Comparison of ENCODE assay signal across 21 cellular contexts in genomic region chr6:106744781-106745180, GRCh38.
DNase-seq lines count a peak whose midpoint lies in the region; ATAC-seq and TF ChIP-seq lines count a peak whose summit lies in the region.
"Had no signal": no experiment of that assay in that cellular context is flagged by ENCODE, and none has a peak within 500 bp of the region (broad histone marks: within the 10 kb centered on the region; RNA-seq: fewer than 3 reads in every experiment).

No MANE protein-coding gene starts in this region.

- H3K27me3 ChIP-seq in Karpas-422 (ENCODE audit: low read length) (no peaks in the 10 kb centered on the region), RWPE2 (ENCODE audit: insufficient read depth, poor library complexity, severe bottlenecking) (no peaks in the 10 kb centered on the region), transverse colon (no peaks in the 10 kb centered on the region)
- H3K27me3 ChIP-seq: BLaER1 treated with 17β-estradiol and CSF1 and Interleukin-3, amounts not matched to agents 10 nM and 100 nM had no signal

- H3K4me3 Mint-ChIP-seq in mesothelial cell of epicardium: no peak overlapping the region
- H3K4me3 Mint-ChIP-seq: B cell; CD8-positive, alpha-beta T cell had no signal

- H3K4me3 ChIP-seq in Karpas-422 (ENCODE audit: low read length) (peak overlapping the region; percentile 53), RWPE2 (ENCODE audit: severe bottlenecking) (no peak overlapping the region), transverse colon (no peak overlapping the region)
- H3K4me3 ChIP-seq: BLaER1 treated with 17β-estradiol and CSF1 and Interleukin-3, amounts not matched to agents 10 nM and 100 nM; GM12878; GM23248; HAP-1 had no signal

- peaks cover 11% of the 10 kb centered on the region for H3K9me3 Mint-ChIP-seq in mesothelial cell of epicardium
- H3K9me3 Mint-ChIP-seq: CD8-positive, alpha-beta T cell had no signal

- H3K9me3 ChIP-seq in Karpas-422 (ENCODE audit: low read length) (no peaks in the 10 kb centered on the region), RWPE2 (ENCODE audit: severe bottlenecking) (no peaks in the 10 kb centered on the region), transverse colon (no peaks in the 10 kb centered on the region)

- TF ChIP-seq POLR2A in transverse colon (IDR thresholded peaks at IDR 0.05): no peak

- H4K20me1 ChIP-seq in Karpas-422 (ENCODE audit: insufficient read depth, low read depth, low read length): no peaks in the 10 kb centered on the region
- H4K20me1 ChIP-seq: BLaER1 treated with 17β-estradiol and CSF1 and Interleukin-3, amounts not matched to agents 10 nM and 100 nM had no signal

- H3K4me1 ChIP-seq in Karpas-422 (ENCODE audit: low read length) (peaks cover 83% of the 10 kb centered on the region), RWPE2 (ENCODE audit: insufficient read depth, poor library complexity, severe bottlenecking) (peaks cover 49% of the 10 kb centered on the region), transverse colon (peaks cover 0 to 76% (median 25%) of the 10 kb centered on the region in 4 donors)
- H3K4me1 ChIP-seq: HAP-1 had no signal

- TF ChIP-seq EP300 in transverse colon (IDR thresholded peaks at IDR 0.05; ENCODE audit: low read depth): no peak

- H3K36me3 ChIP-seq in Karpas-422 (ENCODE audit: insufficient read depth, low read length) (no peaks in the 10 kb centered on the region), RWPE2 (ENCODE audit: low read depth) (no peaks in the 10 kb centered on the region), transverse colon (no peaks in the 10 kb centered on the region)
- H3K36me3 ChIP-seq: BLaER1 treated with 17β-estradiol and CSF1 and Interleukin-3, amounts not matched to agents 10 nM and 100 nM; HAP-1 had no signal

- peak overlapping the region; percentile 78 for H3K4me2 ChIP-seq in Karpas-422 (ENCODE audit: low read depth, low read length, poor library complexity, severe bottlenecking)

- no peaks in the 10 kb centered on the region for H3K9me2 ChIP-seq in Karpas-422 (replicated peaks; ENCODE audit: insufficient read depth, low read length)

- WGBS in transverse colon (ENCODE audit: low coverage in 1 of 2), 2 donors: 78 to 100% methylated on average over 1 to 2 of the region's 2 CpGs

- H3K79me2 ChIP-seq in Karpas-422 (ENCODE audit: low read length): no peaks in the 10 kb centered on the region

- no peak overlapping the region for H2AFZ ChIP-seq in Karpas-422 (ENCODE audit: low read length)
- H2AFZ ChIP-seq: GM23248 had no signal

- peak overlapping the region; percentile 81 for H3K9ac ChIP-seq in Karpas-422 (ENCODE audit: low read length)
- H3K9ac ChIP-seq: BLaER1 treated with 17β-estradiol and CSF1 and Interleukin-3, amounts not matched to agents 10 nM and 100 nM; GM23248 had no signal

- peaks cover 58% of the 10 kb centered on the region for H3K4me1 Mint-ChIP-seq in mesothelial cell of epicardium

- no peak for ATAC-seq in RWPE2 (ENCODE audit: low read depth)
- no peak for ATAC-seq in HG03521 (IDR thresholded peaks at IDR 0.05; ENCODE audit: unreplicated experiment)
- no peak for ATAC-seq in HG02885 (IDR thresholded peaks at IDR 0.05; ENCODE audit: poor library complexity, unreplicated experiment)
- ATAC-seq: CD8-positive, alpha-beta T cell; GM12878; HepG2 had no signal

- peak; percentile 96 for DNase-seq in Karpas-422
- no peak for DNase-seq in RWPE2 (ENCODE audit: low spot score)
- DNase-seq in mesothelial cell of epicardium (ENCODE audit: low spot score in 2 of 2, unreplicated experiment in 2 of 2): no peak
- no peak for DNase-seq in transverse colon
- no peak for DNase-seq in dermis blood vessel endothelial cell
- no peak for DNase-seq in dedifferentiated amniotic fluid mesenchymal stem cell (ENCODE audit: extremely low spot score)
- DNase-seq: 8988T; CD8-positive, alpha-beta T cell; COR-L47; DMS 273 treated with DMSO at 0.1 percent for 48 hours; DND-41; EL; GM23248 had no signal

- intact Hi-C loops in transverse colon (cut with DNase I; ENCODE audit: low total_unique reads): no loop called here

- H3K27ac ChIP-seq in Karpas-422 (ENCODE audit: low read length) (peak overlapping the region; percentile 99), RWPE2 (ENCODE audit: poor library complexity, severe bottlenecking) (peak overlapping the region; percentile 97), transverse colon (peak overlapping the region; percentile 76 to 84 (median 80))
- H3K27ac ChIP-seq: BLaER1 treated with 17β-estradiol and CSF1 and Interleukin-3, amounts not matched to agents 10 nM and 100 nM; GM23248 had no signal

- in situ Hi-C loops in transverse colon (cut with MboI; ENCODE audit: low pct_ligation_motif_present in 1 of 4, low pct_unique_long_range_greater_than_20kb in 1 of 4, low sequenced_read_pairs in 3 of 4): no loop called here

- TF ChIP-seq CTCF in RWPE2 (IDR thresholded peaks at IDR 0.05; ENCODE audit: poor library complexity, severe bottlenecking) (no peak), mesothelial cell of epicardium (IDR thresholded peaks at IDR 0.05; ENCODE audit: unreplicated experiment) (no peak), transverse colon (IDR thresholded peaks at IDR 0.05) (no peak)

- H3K27me3 Mint-ChIP-seq in mesothelial cell of epicardium (ENCODE audit: low read depth): no peaks in the 10 kb centered on the region
- H3K27me3 Mint-ChIP-seq: B cell, IgD-negative memory B cell had no signal

- H3K27ac Mint-ChIP-seq in mesothelial cell of epicardium: peak overlapping the region; percentile 88
- H3K27ac Mint-ChIP-seq: B cell; CD8-positive, alpha-beta T cell; IgD-negative memory B cell had no signal

- no peaks in the 10 kb centered on the region for H3K36me3 Mint-ChIP-seq in mesothelial cell of epicardium
- H3K36me3 Mint-ChIP-seq: CD8-positive, alpha-beta T cell had no signal
